Comparison of ENCODE assay signal across 26 cellular contexts in the genomic region with DNA sequence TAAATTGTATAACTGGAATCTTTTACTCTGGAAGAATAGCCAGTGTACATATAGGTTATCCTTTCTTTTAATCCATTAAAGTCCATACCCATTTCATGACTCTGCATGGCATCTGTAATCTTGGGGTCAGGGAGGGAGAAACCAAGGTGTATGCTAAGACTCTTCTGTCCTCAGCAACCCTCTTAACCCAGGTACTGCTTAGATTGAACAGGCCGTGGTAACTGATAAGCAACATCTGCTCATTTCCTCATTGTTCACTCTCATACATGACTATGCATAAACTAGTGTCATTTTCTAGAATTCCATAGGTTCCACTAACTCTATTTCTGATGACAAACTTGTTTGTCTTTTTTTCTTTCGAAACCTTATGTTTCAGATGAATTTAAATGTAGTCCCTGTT.
DNase-seq lines count a peak whose midpoint lies in the region; ATAC-seq and TF ChIP-seq lines count a peak whose summit lies in the region.
"Had no signal": no experiment of that assay in that cellular context is flagged by ENCODE, and none has a peak within 500 bp of the region (broad histone marks: within the 10 kb centered on the region; RNA-seq: fewer than 3 reads in every experiment).

No MANE protein-coding gene starts in this region.

- no peak for TF ChIP-seq CTCF in HCT116 (IDR thresholded peaks at IDR 0.05 in 2 of 3, conservative IDR thresholded peaks at IDR 0.05 in 1 of 3; ENCODE audit: borderline replicate concordance in 1 of 3, insufficient read depth in 1 of 3, low read depth in 2 of 3, low read length in 2 of 3)
- no peak for TF ChIP-seq CTCF in Panc1 (IDR thresholded peaks at IDR 0.05)
- TF ChIP-seq CTCF in stomach (IDR thresholded peaks at IDR 0.05) = no peak

- H2AFZ ChIP-seq in HCT116 (ENCODE audit: low read depth, low read length, poor library complexity, severe bottlenecking) = no peak overlapping the region
- H2AFZ ChIP-seq: hepatocyte had no signal

- peak overlapping the region; percentile 82 for H3K9ac ChIP-seq in HCT116 (ENCODE audit: low read length)

- H3K9me3 ChIP-seq in HCT116 (ENCODE audit: control insufficient read depth in 1 of 2, insufficient read depth in 1 of 2, low read depth in 1 of 2, low read length in 2 of 2) (no peaks in the 10 kb centered on the region), Panc1 (ENCODE audit: control insufficient read depth, insufficient read depth, low read depth, low read length) (no peaks in the 10 kb centered on the region), stomach (no peaks in the 10 kb centered on the region)
- H3K9me3 ChIP-seq: gastrocnemius medialis, left lung, spleen, thyroid gland had no signal

- TF ChIP-seq EP300 in stomach (IDR thresholded peaks at IDR 0.05) = no peak

- CTCF ChIA-PET in HCT116 (lab: Charles Lee) = no interaction called here
- CTCF ChIA-PET in Panc1 (lab: Charles Lee) = interaction anchor here (0.6 kb wide), 1 partner anchor 86 kb away, joined by 3 read pairs; no protein-coding TSS in a partner anchor

- H3K36me3 ChIP-seq in HCT116 (ENCODE audit: control insufficient read depth in 1 of 2, insufficient read depth in 2 of 2, low read length in 2 of 2) (peaks cover 10 to 73% of the 10 kb centered on the region in 2 experiments), Panc1 (ENCODE audit: control insufficient read depth, insufficient read depth, low read length) (peaks cover 3% of the 10 kb centered on the region; the same call in 1 of the 2 replicates), stomach (no peaks in the 10 kb centered on the region)
- H3K36me3 ChIP-seq: gastrocnemius medialis, left lung, spleen, thyroid gland had no signal

- RAD21 ChIA-PET in HCT116 (lab: Charles Lee; ENCODE audit: low non-redundant PET in 1 of 2, low total read pairs in 2 of 2, uncharacterized antibody in 2 of 2, unreplicated experiment in 2 of 2) = no interaction called here

- TF ChIP-seq POLR2A in HCT116 (IDR thresholded peaks at IDR 0.05; ENCODE audit: borderline replicate concordance, extremely low read depth, insufficient read depth, insufficient read length) (no peak), stomach (IDR thresholded peaks at IDR 0.05) (no peak)

- intact Hi-C loops in HCT116 (cut with micrococcal nuclease) (no loop called here), Panc1 (cut with micrococcal nuclease; ENCODE audit: unreplicated experiment) (loop anchor here (5.0 to 10.0 kb wide), 2 partner anchors 36 to 47 kb away; no protein-coding TSS in a partner anchor), stomach (cut with DNase I; ENCODE audit: low total_unique reads) (no loop called here)

- no peaks in the 10 kb centered on the region for H3K9me2 ChIP-seq in HCT116 (ENCODE audit: insufficient read depth)

- H4K20me1 ChIP-seq in HCT116 (ENCODE audit: insufficient read depth) = peaks cover 60% of the 10 kb centered on the region; the same call in 1 of the 2 replicates

- BruUV-seq in HCT116 (replicated peaks; lab: Mats Ljungman, UMichigan) = no TSS peak
- no TSS peak for BruUV-seq in Panc1 (replicated peaks; lab: Mats Ljungman, UMichigan)

- WGBS in stomach, 5 donors = 42 to 53% (median 50%) methylated on average over 2 of the region's 2 CpGs

- H3K4me3 ChIP-seq in HCT116 (replicated peaks in 1 of 2; ENCODE audit: low read depth in 1 of 2, low read length in 2 of 2) = no peak overlapping the region
- H3K4me3 ChIP-seq in Panc1 (ENCODE audit: low read depth in 2 of 2, low read length in 2 of 2) = peak overlapping the region; percentile 3 to 34; a peak in 2 of 4 replicates
- H3K4me3 ChIP-seq in stomach = no peak overlapping the region
- H3K4me3 ChIP-seq: gastrocnemius medialis, hepatocyte, left lung, spleen, thyroid gland had no signal

- POLR2A ChIA-PET in HCT116 (lab: Charles Lee) = no interaction called here
- POLR2A ChIA-PET in Panc1 (lab: Charles Lee) = interaction anchor here (0.6 to 1.2 kb wide), 2 partner anchors 15 to 40 kb away, joined by 3 read pairs; no protein-coding TSS in a partner anchor

- no peaks in the 10 kb centered on the region for H3K27me3 ChIP-seq in HCT116 (ENCODE audit: insufficient read depth, low read length)
- H3K27me3 ChIP-seq in Panc1 (ENCODE audit: control insufficient read depth, insufficient read depth, low read length) = no peaks in the 10 kb centered on the region
- peaks cover 0 to 13% (median 0%) of the 10 kb centered on the region in 3 donors for H3K27me3 ChIP-seq in stomach
- H3K27me3 ChIP-seq: hepatocyte, thyroid gland had no signal

- H3K27ac ChIP-seq in HCT116 (ENCODE audit: low read depth, low read length) (peak overlapping the region; percentile 99), Panc1 (ENCODE audit: low read length) (peak overlapping the region; percentile 99), epithelial cell of prostate (peak overlapping the region; percentile 96), stomach (peak overlapping the region in 3 of 5 donors; percentile 14 to 94 (median 54))
- H3K27ac ChIP-seq: gastrocnemius medialis, hepatocyte, left lung, spleen, thyroid gland, VCaP had no signal

- TF ChIP-seq RAD21 in HCT116 (IDR thresholded peaks at IDR 0.05; ENCODE audit: low read depth) = no peak

- H3K4me2 ChIP-seq in HCT116 (ENCODE audit: low read length) = peak overlapping the region; percentile 73

- H3K4me1 ChIP-seq in HCT116 (ENCODE audit: control insufficient read depth in 1 of 2, insufficient read depth in 2 of 2, low read length in 2 of 2) = peaks cover 95 to 100% of the 10 kb centered on the region in 2 experiments
- peaks cover 90% of the 10 kb centered on the region for H3K4me1 ChIP-seq in Panc1 (ENCODE audit: control insufficient read depth, insufficient read depth, low read length)
- H3K4me1 ChIP-seq in stomach = peaks cover 8 to 46% (median 26%) of the 10 kb centered on the region in 4 donors
- H3K4me1 ChIP-seq: gastrocnemius medialis, left lung, spleen had no signal

- ATAC-seq in HCT116 (0 out of 2 replicates have a peak, but pooled peaks have one; percentile 24), Panc1 (0 out of 2 replicates have a peak, but pooled peaks have one; percentile 15), GM18867 (IDR thresholded peaks at IDR 0.05; ENCODE audit: unreplicated experiment) (no peak), HG02678 (IDR thresholded peaks at IDR 0.05; ENCODE audit: unreplicated experiment) (no peak)
- ATAC-seq: gastrocnemius medialis; left lung; naive thymus-derived CD4-positive, alpha-beta T cell had no signal

- DNase-seq in HCT116 (ENCODE audit: low read depth, low spot score) = no peak
- DNase-seq in Panc1 (ENCODE audit: low read depth, low spot score) = no peak
- no peak for DNase-seq in epithelial cell of prostate (ENCODE audit: low read depth, low spot score)
- DNase-seq in stomach = no peak
- no peak for DNase-seq in SW480 (ENCODE audit: low spot score)
- DNase-seq: activated naive CD8-positive, alpha-beta T cell treated with anti-CD3 and anti-CD28 coated beads for 36 hours; CD4-positive, alpha-beta memory T cell; cerebellar nuclear complex; DMS153; erythroblast; gastrocnemius medialis; GDM1; Kasumi-1; left lung; naive thymus-derived CD4-positive, alpha-beta T cell; NCI-H1694; NCI-H524 treated with DMSO at 0.1 percent for 48 hours; occipital lobe; spleen; stimulated activated CD4-positive, alpha-beta T cell treated with anti-CD3 and anti-CD28 coated beads, Interleukin-4, amount 100 ng/mL, for 24 hours; stimulated activated naive CD4-positive, alpha-beta T cell treated with Interleukin-2 at 50 U/mL for 16 hours; thyroid gland had no signal

- peaks cover 100% of the 10 kb centered on the region for H3K79me2 ChIP-seq in HCT116 (ENCODE audit: insufficient read depth, low read length)

- in situ Hi-C loops in Panc1 (cut with HindIII; ENCODE audit: low pct_unique_long_range_greater_than_20kb, low sequenced_read_pairs) = loop anchor here (10.0 kb wide), 1 partner anchor 123 kb away; no protein-coding TSS in a partner anchor

TF ChIP-seq in HCT116, 20 proteins besides CTCF, POLR2A, EP300 and RAD21:
- TF ChIP-seq SIN3A (IDR thresholded peaks at IDR 0.05; ENCODE audit: low read depth) (0 out of 2 replicates have a peak, but pooled peaks have one; percentile 18), SP1 (IDR thresholded peaks at IDR 0.05; ENCODE audit: low read depth) (peak; percentile 22; the same call in 1 of the 2 replicates), CEBPB (IDR thresholded peaks at IDR 0.05; ENCODE audit: low read depth) (no peak), JUND (IDR thresholded peaks at IDR 0.05) (no peak; the same call in 1 of the 2 replicates), CBX3 (IDR thresholded peaks at IDR 0.05; ENCODE audit: low read depth) (no peak), SRF (IDR thresholded peaks at IDR 0.05; ENCODE audit: low read depth) (no peak), POLR2AphosphoS5 (IDR thresholded peaks at IDR 0.05; ENCODE audit: low read depth, low read length) (peak; percentile 73)
- TF ChIP-seq, protein P1, sequence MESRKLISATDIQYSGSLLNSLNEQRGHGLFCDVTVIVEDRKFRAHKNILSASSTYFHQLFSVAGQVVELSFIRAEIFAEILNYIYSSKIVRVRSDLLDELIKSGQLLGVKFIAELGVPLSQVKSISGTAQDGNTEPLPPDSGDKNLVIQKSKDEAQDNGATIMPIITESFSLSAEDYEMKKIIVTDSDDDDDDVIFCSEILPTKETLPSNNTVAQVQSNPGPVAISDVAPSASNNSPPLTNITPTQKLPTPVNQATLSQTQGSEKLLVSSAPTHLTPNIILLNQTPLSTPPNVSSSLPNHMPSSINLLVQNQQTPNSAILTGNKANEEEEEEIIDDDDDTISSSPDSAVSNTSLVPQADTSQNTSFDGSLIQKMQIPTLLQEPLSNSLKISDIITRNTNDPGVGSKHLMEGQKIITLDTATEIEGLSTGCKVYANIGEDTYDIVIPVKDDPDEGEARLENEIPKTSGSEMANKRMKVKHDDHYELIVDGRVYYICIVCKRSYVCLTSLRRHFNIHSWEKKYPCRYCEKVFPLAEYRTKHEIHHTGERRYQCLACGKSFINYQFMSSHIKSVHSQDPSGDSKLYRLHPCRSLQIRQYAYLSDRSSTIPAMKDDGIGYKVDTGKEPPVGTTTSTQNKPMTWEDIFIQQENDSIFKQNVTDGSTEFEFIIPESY (IDR thresholded peaks at IDR 0.05; ENCODE audit: extremely low read depth, insufficient replicate concordance, low read length) = no peak
TF ChIP-seq in HCT116: peak in this region for 3.

Comparison
In these comparisons a context has a peak if more than half of its experiments do, and no peak if none do; other contexts are left out.
1. ATAC-seq: peak in HCT116 (single experiment) and Panc1 (single experiment); none in GM18867 (single experiment) and HG02678 (single experiment).
2. H3K4me3 ChIP-seq: peak in Panc1 (2 of 2); none in HCT116 (0 of 2) and stomach (0 of 4).
3. Peak in every context shown above with its lines, with median percentiles within 50 percentile points of each other: H3K27ac ChIP-seq.